In the genomic region with DNA sequence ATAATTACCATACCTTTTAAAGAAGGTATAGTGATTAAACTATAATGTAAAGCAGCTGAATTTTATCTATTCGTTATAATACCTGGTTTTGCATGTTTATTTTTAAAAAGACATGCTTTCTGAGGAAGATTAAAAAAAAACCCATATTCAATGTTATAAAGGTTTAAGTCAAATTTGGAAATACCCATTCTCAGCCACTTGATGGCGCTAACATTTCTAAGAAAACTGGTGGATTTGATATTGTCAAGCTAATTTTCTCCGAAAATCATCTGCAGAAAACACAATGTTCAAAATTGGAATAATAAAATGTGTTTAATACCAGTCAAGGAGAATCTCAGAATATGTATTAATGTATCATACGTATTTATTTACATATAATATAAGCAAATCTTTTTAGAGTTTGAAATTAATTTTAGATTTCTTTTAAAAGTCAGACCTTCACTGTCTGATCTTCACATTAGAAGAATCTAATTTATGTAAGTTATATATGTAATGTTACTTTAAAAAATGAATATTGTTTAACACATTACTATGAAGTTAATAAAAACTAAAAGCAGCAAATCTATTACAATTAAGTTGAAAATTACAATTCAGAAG, we compare ENCODE assay signal across 8 cellular contexts. TPM values are rescaled to one million over a fixed set of nuclear protein-coding genes. Genes with fewer than 3 reads are reported as not detected.
DNase-seq lines count a peak whose midpoint lies in the region; ATAC-seq and TF ChIP-seq lines count a peak whose summit lies in the region.

No MANE protein-coding gene starts in this region.

- no peak for TF ChIP-seq POLR2A in sigmoid colon (IDR thresholded peaks at IDR 0.05)

- TF ChIP-seq EP300 in Ishikawa (IDR thresholded peaks at IDR 0.05; ENCODE audit: borderline replicate concordance) (no peak), sigmoid colon (IDR thresholded peaks at IDR 0.05) (no peak)

- H3K9me3 ChIP-seq in sigmoid colon = no peaks in the 10 kb centered on the region

- ATAC-seq in GM18498 (IDR thresholded peaks at IDR 0.05; ENCODE audit: unreplicated experiment) (no peak), HG02571 (IDR thresholded peaks at IDR 0.05; ENCODE audit: unreplicated experiment) (no peak)

- H3K4me1 ChIP-seq in sigmoid colon = no peaks in the 10 kb centered on the region

- H3K27me3 ChIP-seq in sigmoid colon = no peaks in the 10 kb centered on the region

- intact Hi-C loops in sigmoid colon (cut with DNase I) = loop anchor here (5.0 kb wide), 1 partner anchor 773 kb away; no protein-coding TSS in a partner anchor

- no peak overlapping the region for H3K4me3 ChIP-seq in sigmoid colon

- DNase-seq in ELR (ENCODE audit: low read depth) (peak; percentile 63), SKM-1 (lab: John Stamatoyannopoulos, UW; ENCODE audit: unreplicated experiment) (peak; percentile 51), fibroblast of the conjunctiva (ENCODE audit: low read depth) (peak; percentile 52), sigmoid colon (no peak), activated T-cell treated with anti-CD3 and anti-CD28 coated beads for 4 hours (no peak)

- H3K36me3 ChIP-seq in sigmoid colon = peaks cover 0 to 82% (median 15%) of the 10 kb centered on the region in 4 donors

- no peak overlapping the region for H3K27ac ChIP-seq in sigmoid colon

- TF ChIP-seq RAD21 in Ishikawa (IDR thresholded peaks at IDR 0.05; ENCODE audit: low read depth) = peak; percentile 59

- 45 to 49% methylated on average over 4 of the region's 4 CpGs for WGBS in sigmoid colon, 2 donors

- TF ChIP-seq CTCF in sigmoid colon (IDR thresholded peaks at IDR 0.05) = peak in 3 of 4 experiments; percentile 7 to 58 (median 33)

TF ChIP-seq in Ishikawa, 13 proteins besides CTCF, POLR2A, EP300 and RAD21:
- TF ChIP-seq TAF1 (IDR thresholded peaks at IDR 0.05; ENCODE audit: low read depth) (no peak), NFIC (IDR thresholded peaks at IDR 0.05) (no peak), CREB1 (IDR thresholded peaks at IDR 0.05; ENCODE audit: low read depth) (no peak), TCF12 (IDR thresholded peaks at IDR 0.05; ENCODE audit: low read depth) (no peak), FOXM1 (IDR thresholded peaks at IDR 0.05; ENCODE audit: borderline replicate concordance, low read depth) (no peak), CEBPB (IDR thresholded peaks at IDR 0.05) (no peak), YY1 (IDR thresholded peaks at IDR 0.05; ENCODE audit: low read depth) (no peak), EGR1 (IDR thresholded peaks at IDR 0.05) (no peak), TEAD4 (IDR thresholded peaks at IDR 0.05) (no peak), ZBTB7A (IDR thresholded peaks at IDR 0.05; ENCODE audit: low read depth) (no peak)
- TF ChIP-seq, protein P1, sequence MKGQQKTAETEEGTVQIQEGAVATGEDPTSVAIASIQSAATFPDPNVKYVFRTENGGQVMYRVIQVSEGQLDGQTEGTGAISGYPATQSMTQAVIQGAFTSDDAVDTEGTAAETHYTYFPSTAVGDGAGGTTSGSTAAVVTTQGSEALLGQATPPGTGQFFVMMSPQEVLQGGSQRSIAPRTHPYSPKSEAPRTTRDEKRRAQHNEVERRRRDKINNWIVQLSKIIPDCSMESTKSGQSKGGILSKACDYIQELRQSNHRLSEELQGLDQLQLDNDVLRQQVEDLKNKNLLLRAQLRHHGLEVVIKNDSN (IDR thresholded peaks at IDR 0.05) = no peak
- TF ChIP-seq, protein P2, sequence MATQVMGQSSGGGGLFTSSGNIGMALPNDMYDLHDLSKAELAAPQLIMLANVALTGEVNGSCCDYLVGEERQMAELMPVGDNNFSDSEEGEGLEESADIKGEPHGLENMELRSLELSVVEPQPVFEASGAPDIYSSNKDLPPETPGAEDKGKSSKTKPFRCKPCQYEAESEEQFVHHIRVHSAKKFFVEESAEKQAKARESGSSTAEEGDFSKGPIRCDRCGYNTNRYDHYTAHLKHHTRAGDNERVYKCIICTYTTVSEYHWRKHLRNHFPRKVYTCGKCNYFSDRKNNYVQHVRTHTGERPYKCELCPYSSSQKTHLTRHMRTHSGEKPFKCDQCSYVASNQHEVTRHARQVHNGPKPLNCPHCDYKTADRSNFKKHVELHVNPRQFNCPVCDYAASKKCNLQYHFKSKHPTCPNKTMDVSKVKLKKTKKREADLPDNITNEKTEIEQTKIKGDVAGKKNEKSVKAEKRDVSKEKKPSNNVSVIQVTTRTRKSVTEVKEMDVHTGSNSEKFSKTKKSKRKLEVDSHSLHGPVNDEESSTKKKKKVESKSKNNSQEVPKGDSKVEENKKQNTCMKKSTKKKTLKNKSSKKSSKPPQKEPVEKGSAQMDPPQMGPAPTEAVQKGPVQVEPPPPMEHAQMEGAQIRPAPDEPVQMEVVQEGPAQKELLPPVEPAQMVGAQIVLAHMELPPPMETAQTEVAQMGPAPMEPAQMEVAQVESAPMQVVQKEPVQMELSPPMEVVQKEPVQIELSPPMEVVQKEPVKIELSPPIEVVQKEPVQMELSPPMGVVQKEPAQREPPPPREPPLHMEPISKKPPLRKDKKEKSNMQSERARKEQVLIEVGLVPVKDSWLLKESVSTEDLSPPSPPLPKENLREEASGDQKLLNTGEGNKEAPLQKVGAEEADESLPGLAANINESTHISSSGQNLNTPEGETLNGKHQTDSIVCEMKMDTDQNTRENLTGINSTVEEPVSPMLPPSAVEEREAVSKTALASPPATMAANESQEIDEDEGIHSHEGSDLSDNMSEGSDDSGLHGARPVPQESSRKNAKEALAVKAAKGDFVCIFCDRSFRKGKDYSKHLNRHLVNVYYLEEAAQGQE (IDR thresholded peaks at IDR 0.05; ENCODE audit: low read depth) = no peak
- TF ChIP-seq, protein P3, sequence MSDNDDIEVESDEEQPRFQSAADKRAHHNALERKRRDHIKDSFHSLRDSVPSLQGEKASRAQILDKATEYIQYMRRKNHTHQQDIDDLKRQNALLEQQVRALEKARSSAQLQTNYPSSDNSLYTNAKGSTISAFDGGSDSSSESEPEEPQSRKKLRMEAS (IDR thresholded peaks at IDR 0.05) = no peak
TF ChIP-seq in Ishikawa: peak in this region for 0.

RNA-seq across cellular contexts. Expression of a gene that starts 35.0 kb away (rescaled TPM):
- 10 to 100 TPM; 25.9 to 36.0 (median 30.7) TPM for total RNA-seq in sigmoid colon
- polyA plus RNA-seq in sigmoid colon = 1 to 10 TPM; 1.6 to 4.3 (median 1.8) TPM

Comparison
In these comparisons a context has a peak if more than half of its experiments do, and no peak if none do; other contexts are left out.
1. DNase-seq: peak in ELR (single experiment), SKM-1 (single experiment) and fibroblast of the conjunctiva (single experiment); none in sigmoid colon (single experiment) and activated T-cell treated with anti-CD3 and anti-CD28 coated beads for 4 hours (single experiment).